In the genomic region with DNA sequence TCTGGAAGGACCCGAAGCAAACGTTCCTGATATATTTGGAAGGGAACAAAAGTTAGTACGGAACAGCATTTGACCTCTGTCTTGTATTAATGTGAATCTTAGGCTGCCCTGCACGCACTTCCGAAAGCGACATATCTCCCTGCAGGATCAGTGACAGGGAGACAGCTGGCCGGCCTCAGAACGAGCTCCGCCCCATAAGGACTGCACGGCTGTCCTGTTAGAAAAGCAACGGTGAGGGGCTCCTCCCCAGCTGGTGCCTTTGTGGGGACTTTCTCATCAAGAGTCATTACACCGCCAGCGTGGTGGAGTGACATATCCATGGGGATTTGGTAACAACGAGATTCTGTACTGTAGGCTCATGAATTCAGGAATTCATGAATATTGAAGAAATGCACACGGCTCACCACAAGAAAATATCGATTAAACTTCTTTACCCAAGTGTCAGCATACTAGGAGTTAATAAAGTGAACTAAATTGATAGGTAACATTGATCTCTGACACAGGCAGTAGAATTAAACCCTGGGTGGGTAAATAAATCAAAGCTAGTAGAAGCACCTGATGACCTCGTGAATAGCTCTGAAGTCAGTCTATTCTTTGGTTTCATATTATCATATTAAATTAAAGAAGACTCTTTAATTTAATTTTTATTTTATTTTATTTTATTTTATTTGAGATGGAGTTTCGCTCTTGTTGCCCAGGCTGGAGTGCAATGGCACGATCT, we compare ENCODE assay signal across 26 cellular contexts. TPM values are rescaled to one million over a fixed set of nuclear protein-coding genes. Genes with fewer than 3 reads are reported as not detected.
A peak's percentile ranks its signal among the peaks of the same experiment; 100 is the strongest.
DNase-seq lines count a peak whose midpoint lies in the region; ATAC-seq and TF ChIP-seq lines count a peak whose summit lies in the region.
"Had no signal": no experiment of that assay in that cellular context is flagged by ENCODE, and none has a peak within 500 bp of the region (broad histone marks: within the 10 kb centered on the region; RNA-seq: fewer than 3 reads in every experiment).

No MANE protein-coding gene starts in this region.

- no peak overlapping the region for H4K8ac ChIP-seq in IMR-90 (ENCODE audit: low read depth in 2 of 2, low read length in 2 of 2)

- H3K9me2 ChIP-seq in GM23338 (ENCODE audit: insufficient read depth): no peaks in the 10 kb centered on the region

- peaks cover 2% of the 10 kb centered on the region for H3K27me3 Mint-ChIP-seq in GM23338 (ENCODE audit: insufficient read depth, low read depth, poor library complexity)
- peaks cover 4% of the 10 kb centered on the region for H3K27me3 Mint-ChIP-seq in activated T-helper 1 cell treated with anti-CD3 and anti-CD28 coated beads, Interleukin-12 subunit alpha, Interleukin-12 subunit beta, Interleukin-2, Interleukin-4 antibody, amounts not matched to agents 30 ng/mL and 10 ng/mL and 1 ng/mL, durations not matched to agents 14 hours and 24 hours and 36 hours (ENCODE audit: insufficient read depth)
- H3K27me3 Mint-ChIP-seq: activated CD8-positive, alpha-beta memory T cell treated with anti-CD3 and anti-CD28 coated beads, Interleukin-2, amount 10 ng/mL, durations not matched to agents 7 days and 5 days; dendritic cell treated with granulocyte-macrophage colony-stimulating factor and Interleukin-4, amounts not matched to agents 40 ng/mL and 50 ng/mL, for 4 days had no signal

- no peak overlapping the region for H2BK5ac ChIP-seq in IMR-90 (ENCODE audit: low read depth, low read length, poor library complexity, severe bottlenecking)

- no peak overlapping the region for H3K56ac ChIP-seq in IMR-90 (ENCODE audit: extremely low read depth, insufficient read depth, low read length)

- H4K5ac ChIP-seq in IMR-90 (ENCODE audit: low read depth, low read length): no peak overlapping the region

- H3K4ac ChIP-seq in IMR-90 (ENCODE audit: low read depth, low read length): no peak overlapping the region

- no peak overlapping the region for H3K4me3 ChIP-seq in IMR-90 (ENCODE audit: insufficient read depth, low read depth, low read length)
- peak overlapping the region in 2 of 4 experiments; percentile 28 to 40 for H3K4me3 ChIP-seq in fibroblast of lung (replicated peaks in 1 of 4; ENCODE audit: control extremely low read depth in 1 of 4, insufficient read depth in 1 of 4, low read depth in 3 of 4, low read length in 4 of 4)
- no peak overlapping the region for H3K4me3 ChIP-seq in ovary
- H3K4me3 ChIP-seq in GM23338: no peak overlapping the region
- H3K4me3 ChIP-seq: GM23248, lung, tibial nerve had no signal

- DNase-seq in IMR-90 (no peak), NCI-H82 treated with DMSO at 0.1 percent for 48 hours (lab: John Stamatoyannopoulos, UW; ENCODE audit: unreplicated experiment) (peak; percentile 76), fibroblast of lung (ENCODE audit: low read depth in 2 of 2) (no peak), ovary (peak in 3 of 5 donors; percentile 17 to 44 (median 26)), GM23338 (ENCODE audit: low spot score) (no peak), GM03348 (ENCODE audit: low spot score) (no peak), NCI-H526 treated with DMSO at 0.1 percent for 48 hours (lab: John Stamatoyannopoulos, UW) (no peak)
- no peak for DNase-seq in activated T-helper 1 cell treated with anti-CD3 and anti-CD28 coated beads, Interleukin-12 subunit alpha, Interleukin-12 subunit beta, Interleukin-2, Interleukin-4 antibody, amounts not matched to agents 30 ng/mL and 10 ng/mL and 1 ng/mL, durations not matched to agents 14 hours and 24 hours and 36 hours (ENCODE audit: low spot score)
- DNase-seq: activated CD4-positive, alpha-beta T cell treated with anti-CD3 and anti-CD28 coated beads for 4 hours; activated CD8-positive, alpha-beta memory T cell treated with anti-CD3 and anti-CD28 coated beads, Interleukin-2, amount 10 ng/mL, durations not matched to agents 7 days and 5 days; CD4-positive, alpha-beta T cell; DMS153; foreskin fibroblast; GDM1; GM23248; hippocampal formation; KBM-7; naive thymus-derived CD8-positive, alpha-beta T cell; NCI-H2029; stimulated activated CD4-positive, alpha-beta T cell treated with anti-CD3 and anti-CD28 coated beads, Interleukin-4, amount 100 ng/mL, for 24 hours; stimulated activated naive CD8-positive, alpha-beta T cell treated with anti-CD3 and anti-CD28 coated beads, Interleukin-15, amount 100 ng/mL, for 72 hours had no signal

- H2BK20ac ChIP-seq in IMR-90 (ENCODE audit: low read depth, low read length): no peak overlapping the region

- 42% methylated on average over 6 of the region's 19 CpGs; no CpG with 5 or more reads in 1 of the 2 experiments for WGBS in IMR-90 (ENCODE audit: extremely low coverage in 2 of 2, insufficient read length in 1 of 2), 2 experiments
- 28 to 33% (median 29%) methylated on average over 19 of the region's 19 CpGs for WGBS in ovary, 3 donors

- intact Hi-C loops in IMR-90 (cut with micrococcal nuclease) (no loop called here), ovary (cut with DNase I) (loop anchor here in 2 of 4 donors (10.0 kb wide), 2 partner anchors 275 to 305 kb away; no protein-coding TSS in a partner anchor)
- intact Hi-C loops in activated T-helper 1 cell treated with anti-CD3 and anti-CD28 coated beads, Interleukin-12 subunit alpha, Interleukin-12 subunit beta, Interleukin-2, Interleukin-4 antibody, amounts not matched to agents 30 ng/mL and 10 ng/mL and 1 ng/mL, durations not matched to agents 14 hours and 24 hours and 36 hours (cut with micrococcal nuclease): no loop called here

- dilution Hi-C loops in IMR-90 (cut with HindIII; ENCODE audit: low sequenced_read_pairs, unreplicated experiment): no loop called here

- no peak overlapping the region for H2AK9ac ChIP-seq in IMR-90 (replicated peaks; ENCODE audit: low read depth, low read length, poor library complexity)

- no peak overlapping the region for H4K91ac ChIP-seq in IMR-90 (ENCODE audit: insufficient read depth, low read depth, low read length)

- no peak for TF ChIP-seq RAD21 in IMR-90 (IDR thresholded peaks at IDR 0.05; ENCODE audit: low read length)

- H3K27ac ChIP-seq in IMR-90 (ENCODE audit: insufficient read depth, low read length) (no peak overlapping the region), fibroblast of lung (ENCODE audit: insufficient read depth, low read length) (no peak overlapping the region), ovary (no peak overlapping the region), GM23338 (ENCODE audit: low read depth) (no peak overlapping the region)
- H3K27ac ChIP-seq: GM23248, tibial nerve had no signal

- H3K79me2 ChIP-seq in fibroblast of lung (ENCODE audit: control insufficient read depth, insufficient read depth, low read length): no peaks in the 10 kb centered on the region
- H3K79me2 ChIP-seq in GM23338 (replicated peaks; ENCODE audit: insufficient read depth): no peaks in the 10 kb centered on the region

- no peaks in the 10 kb centered on the region for H3F3A ChIP-seq in GM23338 (replicated peaks; ENCODE audit: low read depth)

- H2BK120ac ChIP-seq in IMR-90 (ENCODE audit: low read depth, low read length): no peak overlapping the region; the same call in 1 of the 2 replicates

- POLR2A ChIA-PET in IMR-90 (lab: Charles Lee; ENCODE audit: unreplicated experiment): no interaction called here

- no peaks in the 10 kb centered on the region for H3K36me3 ChIP-seq in IMR-90 (ENCODE audit: control insufficient read depth, insufficient read depth, low read length)
- H3K36me3 ChIP-seq in fibroblast of lung (ENCODE audit: control insufficient read depth, insufficient read depth, low read length): no peaks in the 10 kb centered on the region
- H3K36me3 ChIP-seq in ovary: no peaks in the 10 kb centered on the region
- no peaks in the 10 kb centered on the region for H3K36me3 ChIP-seq in GM23338 (ENCODE audit: insufficient read depth)
- H3K36me3 ChIP-seq: tibial nerve had no signal

- H3K9ac ChIP-seq in IMR-90 (ENCODE audit: low read depth, low read length) (no peak overlapping the region), fibroblast of lung (ENCODE audit: insufficient read depth, low read length) (no peak overlapping the region)
- H3K9ac ChIP-seq: GM23248 had no signal

- TF ChIP-seq CTCF in IMR-90 (conservative IDR thresholded peaks at IDR 0.05; ENCODE audit: low read depth, low read length): no peak
- TF ChIP-seq CTCF in fibroblast of lung (conservative IDR thresholded peaks at IDR 0.05 in 1 of 2, IDR thresholded peaks at IDR 0.05 in 1 of 2; ENCODE audit: low read depth in 1 of 2, low read length in 2 of 2): no peak
- no peak for TF ChIP-seq CTCF in ovary (IDR thresholded peaks at IDR 0.05)
- no peak for TF ChIP-seq CTCF in GM23338 (conservative IDR thresholded peaks at IDR 0.05; ENCODE audit: low read depth in 2 of 2)

- no TSS peak for BruUV-seq in IMR-90 (replicated peaks; lab: Mats Ljungman, UMichigan)

- H3K4me3 Mint-ChIP-seq in GM23338: no peak overlapping the region
- H3K4me3 Mint-ChIP-seq in activated T-helper 1 cell treated with anti-CD3 and anti-CD28 coated beads, Interleukin-12 subunit alpha, Interleukin-12 subunit beta, Interleukin-2, Interleukin-4 antibody, amounts not matched to agents 30 ng/mL and 10 ng/mL and 1 ng/mL, durations not matched to agents 14 hours and 24 hours and 36 hours: no peak overlapping the region
- H3K4me3 Mint-ChIP-seq: activated CD8-positive, alpha-beta memory T cell treated with anti-CD3 and anti-CD28 coated beads, Interleukin-2, amount 10 ng/mL, durations not matched to agents 7 days and 5 days; CD4-positive, alpha-beta T cell; dendritic cell treated with granulocyte-macrophage colony-stimulating factor and Interleukin-4, amounts not matched to agents 40 ng/mL and 50 ng/mL, for 4 days; naive thymus-derived CD8-positive, alpha-beta T cell; stimulated activated naive CD8-positive, alpha-beta T cell treated with anti-CD3 and anti-CD28 coated beads, Interleukin-15, amount 100 ng/mL, for 72 hours had no signal

- H2BK15ac ChIP-seq in IMR-90 (ENCODE audit: low read depth, low read length): no peak overlapping the region

- H3K9me3 ChIP-seq in IMR-90 (ENCODE audit: control insufficient read depth, insufficient read depth, low read length) (no peaks in the 10 kb centered on the region), fibroblast of lung (ENCODE audit: control insufficient read depth, insufficient read depth, low read depth, low read length) (no peaks in the 10 kb centered on the region), ovary (no peaks in the 10 kb centered on the region)
- H3K9me3 ChIP-seq: tibial nerve had no signal

- peak overlapping the region; percentile 88 for H2AFZ ChIP-seq in IMR-90 (replicated peaks; ENCODE audit: low read length, poor library complexity)
- H2AFZ ChIP-seq in fibroblast of lung (ENCODE audit: low read length): peak overlapping the region; percentile 52
- H2AFZ ChIP-seq in GM23338: no peak overlapping the region
- H2AFZ ChIP-seq: GM23248 had no signal

- no peak for TF ChIP-seq POLR2A in IMR-90 (IDR thresholded peaks at IDR 0.05; ENCODE audit: low read depth, low read length)
- TF ChIP-seq POLR2A in ovary (IDR thresholded peaks at IDR 0.05): no peak

- H4K20me1 ChIP-seq in IMR-90 (ENCODE audit: insufficient read depth, low read length) (no peaks in the 10 kb centered on the region), fibroblast of lung (ENCODE audit: control insufficient read depth, extremely low read depth, insufficient read depth, low read length) (no peaks in the 10 kb centered on the region), GM23338 (replicated peaks; ENCODE audit: insufficient read depth) (no peaks in the 10 kb centered on the region)

- no peaks in the 10 kb centered on the region; the same call in 1 of the 2 replicates for H3K9me1 ChIP-seq in IMR-90 (ENCODE audit: insufficient read depth, low read length)

- no peak overlapping the region for H3K14ac ChIP-seq in IMR-90 (replicated peaks; ENCODE audit: low read depth, low read length)

- H3K4me1 ChIP-seq in IMR-90 (ENCODE audit: control insufficient read depth, insufficient read depth, low read length): peaks cover 1% of the 10 kb centered on the region
- no peaks in the 10 kb centered on the region for H3K4me1 ChIP-seq in fibroblast of lung (ENCODE audit: control insufficient read depth, extremely low read depth, insufficient read depth, low read length)
- peaks cover 2% of the 10 kb centered on the region for H3K4me1 ChIP-seq in ovary (ENCODE audit: insufficient read depth)
- H3K4me1 ChIP-seq in GM23338 (ENCODE audit: insufficient read depth): peaks cover 11% of the 10 kb centered on the region; the same call in 1 of the 2 replicates

- no peak overlapping the region for H3K27ac Mint-ChIP-seq in GM23338
- no peak overlapping the region for H3K27ac Mint-ChIP-seq in activated T-helper 1 cell treated with anti-CD3 and anti-CD28 coated beads, Interleukin-12 subunit alpha, Interleukin-12 subunit beta, Interleukin-2, Interleukin-4 antibody, amounts not matched to agents 30 ng/mL and 10 ng/mL and 1 ng/mL, durations not matched to agents 14 hours and 24 hours and 36 hours
- H3K27ac Mint-ChIP-seq: activated CD8-positive, alpha-beta memory T cell treated with anti-CD3 and anti-CD28 coated beads, Interleukin-2, amount 10 ng/mL, durations not matched to agents 7 days and 5 days; activated T-helper 2 cell treated with anti-CD3 and anti-CD28 coated beads, Interferon-gamma antibody, Interleukin-2, Interleukin-4, amounts not matched to agents 10 μg/mL and 5 μg/mL and 100 μg/mL, durations not matched to agents 14 hours and 24 hours and 36 hours; CD4-positive, alpha-beta T cell; dendritic cell treated with granulocyte-macrophage colony-stimulating factor and Interleukin-4, amounts not matched to agents 40 ng/mL and 50 ng/mL, for 4 days; naive thymus-derived CD8-positive, alpha-beta T cell; stimulated activated naive CD8-positive, alpha-beta T cell treated with anti-CD3 and anti-CD28 coated beads, Interleukin-15, amount 100 ng/mL, for 72 hours had no signal

- TF ChIP-seq EP300 in ovary (IDR thresholded peaks at IDR 0.05): no peak

- H3K27me3 ChIP-seq in IMR-90 (ENCODE audit: control insufficient read depth, insufficient read depth, low read length): no peaks in the 10 kb centered on the region
- H3K27me3 ChIP-seq in fibroblast of lung (ENCODE audit: control insufficient read depth, insufficient read depth, low read length): no peaks in the 10 kb centered on the region
- no peaks in the 10 kb centered on the region for H3K27me3 ChIP-seq in ovary
- no peaks in the 10 kb centered on the region for H3K27me3 ChIP-seq in GM23338 (ENCODE audit: insufficient read depth)
- H3K27me3 ChIP-seq: tibial nerve had no signal

- H3K4me2 ChIP-seq in IMR-90 (ENCODE audit: low read depth, low read length) (peak overlapping the region; percentile 14; the same call in 1 of the 2 replicates), fibroblast of lung (ENCODE audit: extremely low read depth, insufficient read depth, low read length) (peak overlapping the region; percentile 32), GM23338 (no peak overlapping the region)

- CTCF ChIA-PET in IMR-90 (lab: Yijun Ruan, JAX): no interaction called here

- ATAC-seq in IMR-90 (ENCODE audit: low read depth) (no peak), GM23338 (no peak)
- ATAC-seq: activated CD8-positive, alpha-beta memory T cell treated with anti-CD3 and anti-CD28 coated beads, Interleukin-2, amount 10 ng/mL, durations not matched to agents 7 days and 5 days; naive thymus-derived CD8-positive, alpha-beta T cell; stimulated activated naive CD8-positive, alpha-beta T cell treated with anti-CD3 and anti-CD28 coated beads, Interleukin-15, amount 100 ng/mL, for 72 hours had no signal

- no peak overlapping the region for H3K18ac ChIP-seq in IMR-90 (ENCODE audit: low read depth, low read length)

- no peak overlapping the region for H3K23ac ChIP-seq in IMR-90 (ENCODE audit: low read depth, low read length)

- H3K79me1 ChIP-seq in IMR-90 (ENCODE audit: low read depth in 1 of 2, low read length in 2 of 2): no peaks in the 10 kb centered on the region

- H2AK5ac ChIP-seq in IMR-90 (ENCODE audit: low read depth, low read length): no peak overlapping the region; the same call in 1 of the 2 replicates

- in situ Hi-C loops in IMR-90 (cut with MboI; ENCODE audit: low sequenced_read_pairs): no loop called here

- no peaks in the 10 kb centered on the region for H3K36me3 Mint-ChIP-seq in GM23338 (ENCODE audit: low read depth)
- H3K36me3 Mint-ChIP-seq in activated T-helper 1 cell treated with anti-CD3 and anti-CD28 coated beads, Interleukin-12 subunit alpha, Interleukin-12 subunit beta, Interleukin-2, Interleukin-4 antibody, amounts not matched to agents 30 ng/mL and 10 ng/mL and 1 ng/mL, durations not matched to agents 14 hours and 24 hours and 36 hours (ENCODE audit: low read depth): no peaks in the 10 kb centered on the region
- H3K36me3 Mint-ChIP-seq: activated CD8-positive, alpha-beta memory T cell treated with anti-CD3 and anti-CD28 coated beads, Interleukin-2, amount 10 ng/mL, durations not matched to agents 7 days and 5 days; naive thymus-derived CD8-positive, alpha-beta T cell had no signal

- H3K4me1 Mint-ChIP-seq in GM23338: no peaks in the 10 kb centered on the region; the same call in 2 of the 3 replicates
- peaks cover 9% of the 10 kb centered on the region for H3K4me1 Mint-ChIP-seq in activated T-helper 1 cell treated with anti-CD3 and anti-CD28 coated beads, Interleukin-12 subunit alpha, Interleukin-12 subunit beta, Interleukin-2, Interleukin-4 antibody, amounts not matched to agents 30 ng/mL and 10 ng/mL and 1 ng/mL, durations not matched to agents 14 hours and 24 hours and 36 hours (ENCODE audit: low read depth)
- H3K4me1 Mint-ChIP-seq: naive thymus-derived CD8-positive, alpha-beta T cell; stimulated activated naive CD8-positive, alpha-beta T cell treated with anti-CD3 and anti-CD28 coated beads, Interleukin-15, amount 100 ng/mL, for 72 hours had no signal

- no peaks in the 10 kb centered on the region for H3K9me3 Mint-ChIP-seq in GM23338
- H3K9me3 Mint-ChIP-seq in activated T-helper 1 cell treated with anti-CD3 and anti-CD28 coated beads, Interleukin-12 subunit alpha, Interleukin-12 subunit beta, Interleukin-2, Interleukin-4 antibody, amounts not matched to agents 30 ng/mL and 10 ng/mL and 1 ng/mL, durations not matched to agents 14 hours and 24 hours and 36 hours: no peaks in the 10 kb centered on the region
- H3K9me3 Mint-ChIP-seq: activated T-helper 2 cell treated with anti-CD3 and anti-CD28 coated beads, Interferon-gamma antibody, Interleukin-2, Interleukin-4, amounts not matched to agents 10 μg/mL and 5 μg/mL and 100 μg/mL, durations not matched to agents 14 hours and 24 hours and 36 hours; CD4-positive, alpha-beta T cell; dendritic cell treated with granulocyte-macrophage colony-stimulating factor and Interleukin-4, amounts not matched to agents 40 ng/mL and 50 ng/mL, for 4 days; stimulated activated naive CD8-positive, alpha-beta T cell treated with anti-CD3 and anti-CD28 coated beads, Interleukin-15, amount 100 ng/mL, for 72 hours had no signal

RNA-seq across cellular contexts. Expression of gene GREM2, which starts 8.1 kb away (rescaled TPM):
- total RNA-seq in IMR-90 (2012; rRNA removed): 3.0 and 5.0 TPM in 2 replicates
- polyA plus RNA-seq in IMR-90 (2012; rRNA removed): 14.2 and 15.9 TPM in 2 replicates
- 6.1 and 10.8 TPM in 2 replicates for polyA plus RNA-seq in IMR-90 (2012; cell fraction: cytosol; rRNA removed)
- polyA plus RNA-seq in IMR-90 (2012; cell fraction: nucleus; rRNA removed; ENCODE audit: low replicate concordance): 3.0 and 8.9 TPM in 2 replicates
- total RNA-seq in fibroblast of lung: 4.9 and 21.1 TPM in 2 replicates
- 6.9 and 26.1 TPM in 2 replicates for polyA plus RNA-seq in fibroblast of lung
- polyA plus RNA-seq in fibroblast of lung (2012): 6.9 and 26.9 TPM in 2 replicates
- 2.8 and 7.7 TPM in 2 replicates for polyA minus RNA-seq in fibroblast of lung (ENCODE audit: low replicate concordance)
- 10 to 100 TPM in 2 of 7 donors, 1 to 10 TPM in 4, under 1 TPM in 1; 0.95 to 16.7 (median 5.4) TPM for total RNA-seq in ovary
- 1 to 10 TPM; 2.3 to 8.5 TPM for polyA plus RNA-seq in ovary
- total RNA-seq in GM23338 (2014; rRNA removed; shearing (Covaris generic)): 0.12 and 0.21 TPM in 2 replicates
- polyA plus RNA-seq in GM23338 (2016; fragmentation: Nextera tagmentation; extraction: Ambion mirVana): 0.18 and 0.24 TPM in 2 replicates
- 0.05 TPM in 2 replicates for total RNA-seq in activated T-helper 1 cell treated with anti-CD3 and anti-CD28 coated beads, Interleukin-12 subunit alpha, Interleukin-12 subunit beta, Interleukin-2, Interleukin-4 antibody, amounts not matched to agents 30 ng/mL and 10 ng/mL and 1 ng/mL, durations not matched to agents 14 hours and 24 hours and 36 hours
- total RNA-seq: activated T-helper 2 cell treated with anti-CD3 and anti-CD28 coated beads, Interferon-gamma antibody, Interleukin-2, Interleukin-4, amounts not matched to agents 10 μg/mL and 5 μg/mL and 100 μg/mL, durations not matched to agents 14 hours and 24 hours and 36 hours; endothelial cell of umbilical vein; naive thymus-derived CD8-positive, alpha-beta T cell had no signal
- polyA plus RNA-seq: endothelial cell of umbilical vein had no signal

Comparison
In these comparisons a context has a peak if more than half of its experiments do, and no peak if none do; other contexts are left out.
1. DNase-seq: peak in NCI-H82 treated with DMSO at 0.1 percent for 48 hours (single experiment) and ovary (3 of 5); none in IMR-90 (single experiment), fibroblast of lung (0 of 2), GM23338 (single experiment), activated T-helper 1 cell treated with anti-CD3 and anti-CD28 coated beads, Interleukin-12 subunit alpha, Interleukin-12 subunit beta, Interleukin-2, Interleukin-4 antibody, amounts not matched to agents 30 ng/mL and 10 ng/mL and 1 ng/mL, durations not matched to agents 14 hours and 24 hours and 36 hours (single experiment), GM03348 (single experiment) and NCI-H526 treated with DMSO at 0.1 percent for 48 hours (single experiment).